18 cellular contexts compared by ENCODE assay signal in genomic region chr1:39964552-39964951, GRCh38. TPM values are rescaled to one million over a fixed set of nuclear protein-coding genes. Genes with fewer than 3 reads are reported as not detected.
DNase-seq lines count a peak whose midpoint lies in the region; FAIRE-seq and TF ChIP-seq lines count a peak whose summit lies in the region.
"Had no signal": no experiment of that assay in that cellular context is flagged by ENCODE, and none has a peak within 500 bp of the region (broad histone marks: within the 10 kb centered on the region; RNA-seq: fewer than 3 reads in every experiment).

No MANE protein-coding gene starts in this region.

- H3K9me3 Mint-ChIP-seq in CD14-positive monocyte (peaks cover 0 to 2% (median 0%) of the 10 kb centered on the region in 7 donors), progenitor cell of endocrine pancreas (ENCODE audit: low read depth) (no peaks in the 10 kb centered on the region)
- H3K9me3 Mint-ChIP-seq in dendritic cell treated with granulocyte-macrophage colony-stimulating factor and Interleukin-4, amounts not matched to agents 40 ng/mL and 50 ng/mL, for 4 days: no peaks in the 10 kb centered on the region
- H3K9me3 Mint-ChIP-seq: CD4-positive, alpha-beta T cell; GM23338; H9 had no signal

- H3K36me3 ChIP-seq in HEK293 (ENCODE audit: control insufficient read depth in 2 of 2, insufficient read depth in 1 of 2, low read length in 2 of 2): peaks cover 0 to 77% of the 10 kb centered on the region in 2 experiments; a peak in 2 of 3 replicates

- H3K27ac Mint-ChIP-seq in CD14-positive monocyte (peak overlapping the region; percentile 45 to 85 (median 79)), progenitor cell of endocrine pancreas (peak overlapping the region; percentile 17)
- peak overlapping the region; percentile 38 for H3K27ac Mint-ChIP-seq in dendritic cell treated with granulocyte-macrophage colony-stimulating factor and Interleukin-4, amounts not matched to agents 40 ng/mL and 50 ng/mL, for 4 days
- H3K27ac Mint-ChIP-seq: CD4-positive, alpha-beta T cell; GM23338; H9 had no signal

- intact Hi-C loops in CD14-positive monocyte (cut with micrococcal nuclease): no loop called here
- intact Hi-C loops in dendritic cell treated with granulocyte-macrophage colony-stimulating factor and Interleukin-4, amounts not matched to agents 40 ng/mL and 50 ng/mL, for 4 days (cut with micrococcal nuclease): no loop called here

- H3K36me3 Mint-ChIP-seq in CD14-positive monocyte (peaks cover 66 to 77% of the 10 kb centered on the region in 2 donors), progenitor cell of endocrine pancreas (ENCODE audit: insufficient read depth) (no peaks in the 10 kb centered on the region)
- peaks cover 34% of the 10 kb centered on the region for H3K36me3 Mint-ChIP-seq in dendritic cell treated with granulocyte-macrophage colony-stimulating factor and Interleukin-4, amounts not matched to agents 40 ng/mL and 50 ng/mL, for 4 days (ENCODE audit: low read depth)

- no peak for FAIRE-seq in GM19239 (lab: Jason Lieb, UNC)

- H3K27me3 Mint-ChIP-seq in CD14-positive monocyte (ENCODE audit: low read depth in 3 of 3): peaks cover 0 to under 1% (median 0%) of the 10 kb centered on the region in 3 donors
- H3K27me3 Mint-ChIP-seq in dendritic cell treated with granulocyte-macrophage colony-stimulating factor and Interleukin-4, amounts not matched to agents 40 ng/mL and 50 ng/mL, for 4 days: no peaks in the 10 kb centered on the region
- no peaks in the 10 kb centered on the region for H3K27me3 Mint-ChIP-seq in progenitor cell of endocrine pancreas
- H3K27me3 Mint-ChIP-seq: CD4-positive, alpha-beta T cell had no signal

- POLR2A ChIA-PET in HEK293 (lab: Yijun Ruan, JAX): no interaction called here

- TF ChIP-seq CTCF in CD14-positive monocyte (IDR thresholded peaks at IDR 0.05) (no peak), HEK293 (tag by site-specific recombination; IDR thresholded peaks at IDR 0.05) (no peak), progenitor cell of endocrine pancreas (IDR thresholded peaks at IDR 0.05; ENCODE audit: unreplicated experiment) (no peak)

- peaks cover 79% of the 10 kb centered on the region for H3K4me1 Mint-ChIP-seq in CD14-positive monocyte
- H3K4me1 Mint-ChIP-seq in dendritic cell treated with granulocyte-macrophage colony-stimulating factor and Interleukin-4, amounts not matched to agents 40 ng/mL and 50 ng/mL, for 4 days (ENCODE audit: low read depth): peaks cover 64% of the 10 kb centered on the region
- no peaks in the 10 kb centered on the region for H3K4me1 Mint-ChIP-seq in progenitor cell of endocrine pancreas (ENCODE audit: low read depth)

- H3K4me3 ChIP-seq in HEK293 (ENCODE audit: low read depth, low read length): no peak overlapping the region
- H3K4me3 ChIP-seq: BLaER1, GM23338 had no signal

- H3K4me3 Mint-ChIP-seq in CD14-positive monocyte: no peak overlapping the region
- H3K4me3 Mint-ChIP-seq in dendritic cell treated with granulocyte-macrophage colony-stimulating factor and Interleukin-4, amounts not matched to agents 40 ng/mL and 50 ng/mL, for 4 days: peak overlapping the region; percentile 10
- no peak overlapping the region for H3K4me3 Mint-ChIP-seq in progenitor cell of endocrine pancreas (ENCODE audit: low read depth)
- H3K4me3 Mint-ChIP-seq: CD4-positive, alpha-beta T cell; GM23338; H9 had no signal

- no peak overlapping the region for H3K27ac ChIP-seq in HEK293 (ENCODE audit: extremely low read depth, low read depth, low read length)
- H3K27ac ChIP-seq: BLaER1 had no signal

- CTCF ChIA-PET in HEK293 (lab: Yijun Ruan, JAX): interaction anchor here (0.6 to 2.4 kb wide), 4 partner anchors 9 to 157 kb away, joined by 3 to 12 read pairs (median 6); no protein-coding TSS in a partner anchor

- H3K9me3 ChIP-seq in HEK293 (ENCODE audit: control insufficient read depth, insufficient read depth, low read depth, low read length): no peaks in the 10 kb centered on the region
- H3K9me3 ChIP-seq: BLaER1 had no signal

- H3K4me1 ChIP-seq in HEK293 (ENCODE audit: control insufficient read depth, insufficient read depth, low read length): no peaks in the 10 kb centered on the region

- no peak for DNase-seq in CD14-positive monocyte (ENCODE audit: low spot score)
- no peak for DNase-seq in progenitor cell of endocrine pancreas (ENCODE audit: low spot score, unreplicated experiment)
- DNase-seq in GM19239 (ENCODE audit: insufficient read length, low spot score): no peak
- DNase-seq in stimulated activated CD4-positive, alpha-beta T cell treated with anti-CD3 and anti-CD28 coated beads, Interleukin-15, amount 100 ng/mL, for 24 hours: no peak
- no peak for DNase-seq in DMS153 treated with DMSO at 0.1 percent for 48 hours (lab: John Stamatoyannopoulos, UW; ENCODE audit: unreplicated experiment)
- DNase-seq in kidney glomerular epithelial cell (lab: John Stamatoyannopoulos, UW): no peak
- DNase-seq: 8988T; AML-193; Calu3; CD4-positive, alpha-beta T cell; DMS 273 treated with DMSO at 0.1 percent for 48 hours; DMS79; H9; KG1 had no signal

TF ChIP-seq in HEK293, 187 proteins besides CTCF, POLR2A, EP300 and RAD21:
- 0 out of 2 replicates have a peak, but pooled peaks have one; percentile 34 for TF ChIP-seq ZNF248 (tag by site-specific recombination; IDR thresholded peaks at IDR 0.05)
- TF ChIP-seq ZNF239 (tag by site-specific recombination; IDR thresholded peaks at IDR 0.05): no peak
- peak; percentile 89 for TF ChIP-seq ZNF18 (tag by site-specific recombination; IDR thresholded peaks at IDR 0.05)

RNA-seq across cellular contexts. Expression of gene MFSD2A, which starts 9.6 kb away (rescaled TPM):
- 1 to 10 TPM; 6.8 to 7.9 TPM for polyA plus RNA-seq in CD14-positive monocyte
- total RNA-seq in progenitor cell of endocrine pancreas: 1.8 and 2.4 TPM in 2 replicates

Comparison
In these comparisons a context has a peak if more than half of its experiments do, and no peak if none do; other contexts are left out.
1. H3K27ac Mint-ChIP-seq: peak in every context shown above with its lines; median percentile 79 in CD14-positive monocyte; 38 in dendritic cell treated with granulocyte-macrophage colony-stimulating factor and Interleukin-4, amounts not matched to agents 40 ng/mL and 50 ng/mL, for 4 days; 17 in progenitor cell of endocrine pancreas.